22 cellular contexts compared by ENCODE assay signal in genomic region chr1:35049116-35049515, GRCh38. TPM values are rescaled to one million over a fixed set of nuclear protein-coding genes. Genes with fewer than 3 reads are reported as not detected.
DNase-seq lines count a peak whose midpoint lies in the region; TF ChIP-seq lines count a peak whose summit lies in the region.
"Had no signal": no experiment of that assay in that cellular context is flagged by ENCODE, and none has a peak within 500 bp of the region (broad histone marks: within the 10 kb centered on the region; RNA-seq: fewer than 3 reads in every experiment).

No MANE protein-coding gene starts in this region.

- no peaks in the 10 kb centered on the region for H3K4me1 ChIP-seq in neural progenitor cell
- no peaks in the 10 kb centered on the region for H3K4me1 ChIP-seq in hepatocyte (ENCODE audit: insufficient read depth)
- H3K4me1 ChIP-seq: psoas muscle, stomach, tibial artery had no signal

- no peak overlapping the region for H3K9ac ChIP-seq in neural progenitor cell

- DNase-seq in ELR (ENCODE audit: low read depth), result peak; percentile 69
- peak; percentile 12 for DNase-seq in NAMALWA (ENCODE audit: low spot score)
- peak; percentile 3 for DNase-seq in astrocyte of the spinal cord (ENCODE audit: low read depth, low spot score)
- no peak for DNase-seq in neural progenitor cell (ENCODE audit: low spot score)
- DNase-seq in NCI-H2227 (lab: John Stamatoyannopoulos, UW; ENCODE audit: unreplicated experiment), result no peak
- no peak for DNase-seq in NOMO-1 treated with dmso at 0.1 percent for 144 hours (lab: John Stamatoyannopoulos, UW; ENCODE audit: unreplicated experiment)
- DNase-seq in hepatocyte (ENCODE audit: low spot score), result no peak
- DNase-seq: activated CD4-positive, alpha-beta T cell treated with anti-CD3 and anti-CD28 coated beads for 48 hours; activated naive CD4-positive, alpha-beta T cell; activated T-cell treated with anti-CD3 and anti-CD28 coated beads, Interleukin-2, amount 50 U/mL, for 4 hours; amygdala; caudate nucleus; CD4-positive, alpha-beta T cell; DMS 273 treated with DMSO at 0.1 percent for 48 hours; heart left ventricle; mammary epithelial cell; NCI-H2081 treated with DMSO at 0.1 percent for 48 hours; psoas muscle; stomach; tibial artery had no signal

- H3K9me2 ChIP-seq in hepatocyte (replicated peaks; ENCODE audit: insufficient read depth), result no peaks in the 10 kb centered on the region

- H4K20me1 ChIP-seq in neural progenitor cell (ENCODE audit: low read depth) (no peaks in the 10 kb centered on the region), hepatocyte (ENCODE audit: insufficient read depth, poor library complexity, severe bottlenecking) (no peaks in the 10 kb centered on the region)

- in situ Hi-C loops in astrocyte of the spinal cord (cut with HindIII; ENCODE audit: low sequenced_read_pairs), result no loop called here

- H3K27ac ChIP-seq in neural progenitor cell (no peak overlapping the region), hepatocyte (no peak overlapping the region)
- H3K27ac ChIP-seq: heart left ventricle, psoas muscle, stomach, tibial artery had no signal

- H2AFZ ChIP-seq in neural progenitor cell (replicated peaks) (peak overlapping the region; percentile 54), hepatocyte (no peak overlapping the region)

- H3K36me3 ChIP-seq in neural progenitor cell (no peaks in the 10 kb centered on the region), hepatocyte (replicated peaks; ENCODE audit: insufficient read depth, low read depth) (no peaks in the 10 kb centered on the region)
- H3K36me3 ChIP-seq: HAP-1, heart left ventricle, stomach, tibial artery had no signal

- H3K36me3 Mint-ChIP-seq in neural progenitor cell, result no peaks in the 10 kb centered on the region

- no peaks in the 10 kb centered on the region for H3F3A ChIP-seq in neural progenitor cell (ENCODE audit: low read depth)

- no peak overlapping the region for H3K4me2 ChIP-seq in neural progenitor cell
- H3K4me2 ChIP-seq in hepatocyte, result no peak overlapping the region

- no peaks in the 10 kb centered on the region for H3K79me2 ChIP-seq in neural progenitor cell (ENCODE audit: low read depth)
- H3K79me2 ChIP-seq in hepatocyte, result no peaks in the 10 kb centered on the region

- H3K27me3 Mint-ChIP-seq in neural progenitor cell (ENCODE audit: insufficient read depth, low read depth), result peaks cover 6% of the 10 kb centered on the region
- H3K27me3 Mint-ChIP-seq: CD4-positive, alpha-beta T cell had no signal

- H3K9me3 Mint-ChIP-seq in neural progenitor cell, result peaks cover 2% of the 10 kb centered on the region
- H3K9me3 Mint-ChIP-seq: activated T-cell treated with anti-CD3 and anti-CD28 coated beads, Interleukin-2, amount 50 U/mL, for 4 hours; CD4-positive, alpha-beta T cell; dendritic cell treated with granulocyte-macrophage colony-stimulating factor and Interleukin-4, amounts not matched to agents 40 ng/mL and 50 ng/mL, for 4 days had no signal

- TF ChIP-seq CTCF in astrocyte of the spinal cord (IDR thresholded peaks at IDR 0.05; ENCODE audit: low read depth, low read length) (no peak), neural progenitor cell (IDR thresholded peaks at IDR 0.05) (no peak), hepatocyte (IDR thresholded peaks at IDR 0.05; ENCODE audit: poor library complexity) (no peak)

- H3K27me3 ChIP-seq in neural progenitor cell (no peaks in the 10 kb centered on the region), hepatocyte (peaks cover 6% of the 10 kb centered on the region)
- H3K27me3 ChIP-seq: heart left ventricle, stomach, tibial artery had no signal

- WGBS in hepatocyte (ENCODE audit: low lambda C conversion rate, missing lambda C conversion rate), result 59% methylated on average over 12 of the region's 12 CpGs

- H3K4me1 Mint-ChIP-seq in neural progenitor cell, result no peaks in the 10 kb centered on the region

- H3K27ac Mint-ChIP-seq in neural progenitor cell, result no peak overlapping the region
- H3K27ac Mint-ChIP-seq: CD4-positive, alpha-beta T cell; dendritic cell treated with granulocyte-macrophage colony-stimulating factor and Interleukin-4, amounts not matched to agents 40 ng/mL and 50 ng/mL, for 4 days had no signal

- no peaks in the 10 kb centered on the region for H3K9me3 ChIP-seq in neural progenitor cell (ENCODE audit: low read depth)
- no peaks in the 10 kb centered on the region for H3K9me3 ChIP-seq in hepatocyte (ENCODE audit: low read depth)
- H3K9me3 ChIP-seq: HAP-1, heart left ventricle, psoas muscle, stomach, tibial artery had no signal

- H3K4me3 Mint-ChIP-seq in neural progenitor cell, result no peak overlapping the region
- H3K4me3 Mint-ChIP-seq: activated T-cell treated with anti-CD3 and anti-CD28 coated beads, Interleukin-2, amount 50 U/mL, for 4 hours; CD4-positive, alpha-beta T cell; dendritic cell treated with granulocyte-macrophage colony-stimulating factor and Interleukin-4, amounts not matched to agents 40 ng/mL and 50 ng/mL, for 4 days had no signal

- H3K4me3 ChIP-seq in astrocyte of the spinal cord (ENCODE audit: low read depth, low read length), result no peak overlapping the region
- no peak overlapping the region for H3K4me3 ChIP-seq in neural progenitor cell
- H3K4me3 ChIP-seq in hepatocyte, result no peak overlapping the region
- H3K4me3 ChIP-seq: HAP-1, heart left ventricle, psoas muscle, stomach, tibial artery had no signal

RNA-seq across cellular contexts. Expression of gene ZMYM6, which starts 17.4 kb away (rescaled TPM):
- total RNA-seq in neural progenitor cell (ENCODE audit: low replicate concordance) (11.5 and 18.4 TPM in 2 replicates), hepatocyte (16.7 and 20.7 TPM in 2 replicates)
- 10.6 and 11.3 TPM in 2 replicates for polyA plus RNA-seq in hepatocyte

RNA-seq across cellular contexts. Expression of gene ZMYM1, which starts 30.1 kb away (rescaled TPM):
- total RNA-seq in neural progenitor cell (ENCODE audit: low replicate concordance) (52.5 and 75.8 TPM in 2 replicates), hepatocyte (17.9 and 18.7 TPM in 2 replicates)
- polyA plus RNA-seq in hepatocyte, result 3.8 and 4.7 TPM in 2 replicates

Comparison
In these comparisons a context has a peak if more than half of its experiments do, and no peak if none do; other contexts are left out.
1. DNase-seq: peak in ELR (single experiment), NAMALWA (single experiment) and astrocyte of the spinal cord (single experiment); none in neural progenitor cell (single experiment), NCI-H2227 (single experiment), NOMO-1 treated with dmso at 0.1 percent for 144 hours (single experiment) and hepatocyte (single experiment).